In genomic region chr14:95070748-95071435, GRCh38 we compare ENCODE assay signal across 15 cellular contexts.
DNase-seq lines count a peak whose midpoint lies in the region; ATAC-seq and TF ChIP-seq lines count a peak whose summit lies in the region.
"Had no signal": no experiment of that assay in that cellular context is flagged by ENCODE, and none has a peak within 500 bp of the region (broad histone marks: within the 10 kb centered on the region; RNA-seq: fewer than 3 reads in every experiment).

No MANE protein-coding gene starts in this region.

- no peak overlapping the region for H3K4me3 Mint-ChIP-seq in activated CD4-positive, alpha-beta T cell treated with anti-CD3 and anti-CD28 coated beads, Interleukin-2, amount 10 ng/mL, durations not matched to agents 7 days and 5 days
- H3K4me3 Mint-ChIP-seq in nephron, result no peak overlapping the region
- peak overlapping the region; percentile 43 for H3K4me3 Mint-ChIP-seq in type B pancreatic cell
- H3K4me3 Mint-ChIP-seq: CD14-positive monocyte; CD4-positive, alpha-beta memory T cell had no signal

- CTCF ChIA-PET in activated CD4-positive, alpha-beta T cell treated with anti-CD3 and anti-CD28 coated beads, Interleukin-2, amount 10 ng/mL, durations not matched to agents 7 days and 5 days (lab: Charles Lee), result no interaction called here

- no peak for DNase-seq in activated CD4-positive, alpha-beta T cell treated with anti-CD3 and anti-CD28 coated beads, Interleukin-2, amount 10 ng/mL, durations not matched to agents 7 days and 5 days
- DNase-seq in activated CD4-positive, alpha-beta T cell treated with anti-CD3 and anti-CD28 coated beads for 1 hour, result no peak
- peak; percentile 67 for DNase-seq in type B pancreatic cell (ENCODE audit: extremely low spot score, unreplicated experiment)
- no peak for DNase-seq in effector CD4-positive, alpha-beta T cell
- DNase-seq in NCI-H226, result no peak
- DNase-seq: AML-193; Calu3; CD4-positive, alpha-beta memory T cell; GF-D8; GM23248 had no signal

- no peak for ATAC-seq in SK-N-SH treated with all-trans-retinoic acid at 6 μM for 48 hours
- ATAC-seq in GM19463 (IDR thresholded peaks at IDR 0.05; ENCODE audit: unreplicated experiment), result no peak
- ATAC-seq: A549 had no signal

- POLR2A ChIA-PET in activated CD4-positive, alpha-beta T cell treated with anti-CD3 and anti-CD28 coated beads, Interleukin-2, amount 10 ng/mL, durations not matched to agents 7 days and 5 days (lab: Charles Lee), result no interaction called here

- peak overlapping the region; percentile 28 for H3K27ac Mint-ChIP-seq in activated CD4-positive, alpha-beta T cell treated with anti-CD3 and anti-CD28 coated beads, Interleukin-2, amount 10 ng/mL, durations not matched to agents 7 days and 5 days
- peak overlapping the region in 2 of 3 experiments; percentile 5 to 32 for H3K27ac Mint-ChIP-seq in nephron
- no peak overlapping the region for H3K27ac Mint-ChIP-seq in type B pancreatic cell
- H3K27ac Mint-ChIP-seq: CD14-positive monocyte; CD4-positive, alpha-beta memory T cell had no signal

- no peaks in the 10 kb centered on the region for H3K36me3 Mint-ChIP-seq in activated CD4-positive, alpha-beta T cell treated with anti-CD3 and anti-CD28 coated beads, Interleukin-2, amount 10 ng/mL, durations not matched to agents 7 days and 5 days (ENCODE audit: low read depth)
- H3K36me3 Mint-ChIP-seq in nephron (ENCODE audit: low read depth) (no peaks in the 10 kb centered on the region), type B pancreatic cell (no peaks in the 10 kb centered on the region)
- H3K36me3 Mint-ChIP-seq: CD14-positive monocyte; CD4-positive, alpha-beta memory T cell had no signal

- TF ChIP-seq CTCF in nephron (IDR thresholded peaks at IDR 0.05; ENCODE audit: unreplicated experiment in 3 of 3) (no peak), type B pancreatic cell (conservative IDR thresholded peaks at IDR 0.05) (no peak)

- no peaks in the 10 kb centered on the region for H3K27me3 Mint-ChIP-seq in activated CD4-positive, alpha-beta T cell treated with anti-CD3 and anti-CD28 coated beads, Interleukin-2, amount 10 ng/mL, durations not matched to agents 7 days and 5 days
- H3K27me3 Mint-ChIP-seq in nephron (ENCODE audit: low read depth), result peaks cover 14% of the 10 kb centered on the region
- peaks cover 27% of the 10 kb centered on the region for H3K27me3 Mint-ChIP-seq in type B pancreatic cell

- H3K9me3 Mint-ChIP-seq in activated CD4-positive, alpha-beta T cell treated with anti-CD3 and anti-CD28 coated beads, Interleukin-2, amount 10 ng/mL, durations not matched to agents 7 days and 5 days, result no peaks in the 10 kb centered on the region
- H3K9me3 Mint-ChIP-seq in nephron, result no peaks in the 10 kb centered on the region
- no peaks in the 10 kb centered on the region for H3K9me3 Mint-ChIP-seq in type B pancreatic cell

- H3K4me1 Mint-ChIP-seq in activated CD4-positive, alpha-beta T cell treated with anti-CD3 and anti-CD28 coated beads, Interleukin-2, amount 10 ng/mL, durations not matched to agents 7 days and 5 days, result no peaks in the 10 kb centered on the region
- H3K4me1 Mint-ChIP-seq in nephron (peaks cover 15% of the 10 kb centered on the region), type B pancreatic cell (ENCODE audit: unreplicated experiment) (peaks cover 31% of the 10 kb centered on the region)
- H3K4me1 Mint-ChIP-seq: CD14-positive monocyte; CD4-positive, alpha-beta memory T cell had no signal

TF ChIP-seq in SK-N-SH treated with all-trans-retinoic acid at 6 μM for 48 hours, 23 proteins besides CTCF, POLR2A, EP300 and RAD21:
- peak; percentile 98 for TF ChIP-seq ZFP3 (CRISPR knock-in tag; IDR thresholded peaks at IDR 0.05)
- TF ChIP-seq ISL1 (CRISPR knock-in tag; IDR thresholded peaks at IDR 0.05), result no peak
- TF ChIP-seq ZFP30 (CRISPR knock-in tag; IDR thresholded peaks at IDR 0.05), result no peak
- no peak for TF ChIP-seq SNAI2 (CRISPR knock-in tag; IDR thresholded peaks at IDR 0.05)
- no peak for TF ChIP-seq TSHZ2 (CRISPR knock-in tag; IDR thresholded peaks at IDR 0.05)
